In genomic region chr14:101078105-101078891, GRCh38 we compare ENCODE assay signal across 20 cellular contexts.
DNase-seq lines count a peak whose midpoint lies in the region; ATAC-seq and TF ChIP-seq lines count a peak whose summit lies in the region.
"Had no signal": no experiment of that assay in that cellular context is flagged by ENCODE, and none has a peak within 500 bp of the region (broad histone marks: within the 10 kb centered on the region; RNA-seq: fewer than 3 reads in every experiment).

No MANE protein-coding gene starts in this region.

- H3K4me3 Mint-ChIP-seq in glutamatergic neuron (ENCODE audit: unreplicated experiment) (peak overlapping the region; percentile 61), nephron progenitor cell (peak overlapping the region; percentile 60)
- H3K4me3 Mint-ChIP-seq: CD4-positive, alpha-beta T cell; effector memory CD8-positive, alpha-beta T cell had no signal

- no peaks in the 10 kb centered on the region for H3K4me1 ChIP-seq in upper lobe of right lung

- no peak overlapping the region for H3K4me3 ChIP-seq in upper lobe of right lung
- H3K4me3 ChIP-seq: A549, MG63 had no signal

- no peak for TF ChIP-seq CTCF in glutamatergic neuron (IDR thresholded peaks at IDR 0.05; ENCODE audit: partially characterized antibody, unreplicated experiment)
- no peak for TF ChIP-seq CTCF in nephron progenitor cell (IDR thresholded peaks at IDR 0.05)
- TF ChIP-seq CTCF in upper lobe of right lung (IDR thresholded peaks at IDR 0.05), result no peak

- H3K9me3 Mint-ChIP-seq in glutamatergic neuron (ENCODE audit: unreplicated experiment) (peaks cover 5% of the 10 kb centered on the region), nephron progenitor cell (peaks cover 3% of the 10 kb centered on the region)
- H3K9me3 Mint-ChIP-seq: CD4-positive, alpha-beta T cell; effector memory CD8-positive, alpha-beta T cell had no signal

- H3K36me3 Mint-ChIP-seq in glutamatergic neuron (ENCODE audit: unreplicated experiment) (no peaks in the 10 kb centered on the region), nephron progenitor cell (ENCODE audit: low read depth) (no peaks in the 10 kb centered on the region)
- H3K36me3 Mint-ChIP-seq: IgD-negative memory B cell had no signal

- ATAC-seq in left cardiac atrium, result no peak
- no peak for ATAC-seq in upper lobe of right lung
- no peak for ATAC-seq in GM18867 (IDR thresholded peaks at IDR 0.05; ENCODE audit: unreplicated experiment)
- ATAC-seq: A549; effector memory CD8-positive, alpha-beta T cell had no signal

- no peaks in the 10 kb centered on the region for H3K9me3 ChIP-seq in upper lobe of right lung
- H3K9me3 ChIP-seq: A549, MG63 had no signal

- H3K27ac Mint-ChIP-seq in glutamatergic neuron (ENCODE audit: unreplicated experiment) (no peak overlapping the region), nephron progenitor cell (no peak overlapping the region)
- H3K27ac Mint-ChIP-seq: CD4-positive, alpha-beta T cell; effector memory CD8-positive, alpha-beta T cell; IgD-negative memory B cell had no signal

- H3K27ac ChIP-seq in upper lobe of right lung, result no peak overlapping the region
- H3K27ac ChIP-seq: sigmoid colon had no signal

- intact Hi-C loops in cardiac septum (cut with DNase I), result no loop called here
- intact Hi-C loops in left cardiac atrium (cut with DNase I), result no loop called here
- intact Hi-C loops in upper lobe of right lung (cut with DNase I), result no loop called here

- H3K4me1 Mint-ChIP-seq in glutamatergic neuron (ENCODE audit: low read depth, unreplicated experiment) (peaks cover 2% of the 10 kb centered on the region), nephron progenitor cell (peaks cover 28% of the 10 kb centered on the region)
- H3K4me1 Mint-ChIP-seq: IgD-negative memory B cell had no signal

- H3K27me3 ChIP-seq in upper lobe of right lung, result peaks cover 50% of the 10 kb centered on the region
- H3K27me3 ChIP-seq: MG63 had no signal

- H3K36me3 ChIP-seq in upper lobe of right lung, result no peaks in the 10 kb centered on the region
- H3K36me3 ChIP-seq: MG63, sigmoid colon had no signal

- peaks cover 14% of the 10 kb centered on the region for H3K27me3 Mint-ChIP-seq in glutamatergic neuron (ENCODE audit: unreplicated experiment)
- peaks cover 86% of the 10 kb centered on the region for H3K27me3 Mint-ChIP-seq in nephron progenitor cell (ENCODE audit: low read depth, poor library complexity)

- DNase-seq in cardiac septum (ENCODE audit: low spot score) (peak; percentile 49), left cardiac atrium (no peak), glutamatergic neuron (no peak), nephron progenitor cell (no peak), upper lobe of right lung (peak; percentile 30), NCI-H146 treated with DMSO at 0.1 percent for 48 hours (lab: John Stamatoyannopoulos, UW; ENCODE audit: unreplicated experiment) (no peak), AG08396 (ENCODE audit: low spot score) (no peak)
- DNase-seq: activated CD4-positive, alpha-beta T cell treated with anti-CD3 and anti-CD28 coated beads for 4 hours; activated CD8-positive, alpha-beta memory T cell treated with anti-CD3 and anti-CD28 coated beads, Interleukin-2, amount 50 U/mL, for 4 hours; activated gamma-delta T cell treated with Interleukin-2 at 50 U/mL for 16 hours; CD4-positive, alpha-beta T cell; central memory CD4-positive, alpha-beta T cell; effector memory CD8-positive, alpha-beta T cell; kidney; MG63; NCI-H1694 treated with DMSO at 0.1 percent for 48 hours had no signal

Comparison
In these comparisons a context has a peak if more than half of its experiments do, and no peak if none do; other contexts are left out.
1. DNase-seq: peak in cardiac septum (single experiment) and upper lobe of right lung (single experiment); none in left cardiac atrium (single experiment), glutamatergic neuron (single experiment), nephron progenitor cell (single experiment), NCI-H146 treated with DMSO at 0.1 percent for 48 hours (single experiment) and AG08396 (single experiment).